In the genomic region with DNA sequence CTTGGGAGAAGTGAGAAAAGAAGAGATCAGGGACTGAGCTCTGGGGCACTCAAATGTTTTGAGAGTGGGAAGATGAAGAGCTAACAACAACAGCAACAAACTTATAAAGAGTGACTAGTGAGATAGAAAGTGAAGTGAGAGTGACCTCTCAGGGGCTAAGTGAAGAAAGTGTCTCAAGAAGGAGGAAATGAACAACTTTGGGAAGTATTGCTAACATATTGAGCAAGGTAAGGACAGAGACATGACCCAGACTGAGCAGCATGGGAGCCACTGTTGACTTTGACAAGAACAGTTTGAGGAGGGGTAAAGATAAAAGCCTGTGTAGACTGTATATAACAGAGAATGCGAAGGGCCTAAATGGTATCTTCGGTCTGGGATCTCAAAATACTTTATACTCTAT, we compare ENCODE assay signal across 16 cellular contexts.
"Had no signal": no experiment of that assay in that cellular context is flagged by ENCODE, and none has a peak within 500 bp of the region (broad histone marks: within the 10 kb centered on the region; RNA-seq: fewer than 3 reads in every experiment).

No MANE protein-coding gene starts in this region.

- H3K9me3 Mint-ChIP-seq: activated T-cell treated with anti-CD3 and anti-CD28 coated beads, Interleukin-2, amount 50 U/mL, for 24 hours; effector memory CD8-positive, alpha-beta T cell; mesothelial cell of epicardium had no signal

- H3K36me3 ChIP-seq: gastroesophageal sphincter had no signal

- H3K4me3 Mint-ChIP-seq: activated CD8-positive, alpha-beta memory T cell treated with anti-CD3 and anti-CD28 coated beads, Interleukin-2, amount 10 ng/mL, durations not matched to agents 7 days and 5 days; activated naive CD4-positive, alpha-beta T cell treated with anti-CD3 and anti-CD28 coated beads, Interleukin-2, amount 50 U/mL, for 24 hours; activated T-cell treated with anti-CD3 and anti-CD28 coated beads, Interleukin-2, amount 50 U/mL, for 24 hours; effector memory CD8-positive, alpha-beta T cell; mesothelial cell of epicardium had no signal

- H3K27ac Mint-ChIP-seq: activated CD8-positive, alpha-beta memory T cell treated with anti-CD3 and anti-CD28 coated beads, Interleukin-2, amount 10 ng/mL, durations not matched to agents 7 days and 5 days; activated naive CD4-positive, alpha-beta T cell treated with anti-CD3 and anti-CD28 coated beads, Interleukin-2, amount 50 U/mL, for 24 hours; activated T-cell treated with anti-CD3 and anti-CD28 coated beads, Interleukin-2, amount 50 U/mL, for 24 hours; effector memory CD8-positive, alpha-beta T cell; mesothelial cell of epicardium had no signal

- H3K27me3 ChIP-seq: gastroesophageal sphincter had no signal

- H3K27me3 Mint-ChIP-seq: activated CD8-positive, alpha-beta memory T cell treated with anti-CD3 and anti-CD28 coated beads, Interleukin-2, amount 10 ng/mL, durations not matched to agents 7 days and 5 days; activated naive CD4-positive, alpha-beta T cell treated with anti-CD3 and anti-CD28 coated beads, Interleukin-2, amount 50 U/mL, for 24 hours; activated T-cell treated with anti-CD3 and anti-CD28 coated beads, Interleukin-2, amount 50 U/mL, for 24 hours; effector memory CD8-positive, alpha-beta T cell had no signal

- H3K4me3 ChIP-seq: gastroesophageal sphincter had no signal

- H3K27ac ChIP-seq: epithelial cell of prostate, gastroesophageal sphincter had no signal

- H3K36me3 Mint-ChIP-seq: activated naive CD4-positive, alpha-beta T cell treated with anti-CD3 and anti-CD28 coated beads, Interleukin-2, amount 50 U/mL, for 24 hours; mesothelial cell of epicardium had no signal

- ATAC-seq: activated CD8-positive, alpha-beta memory T cell treated with anti-CD3 and anti-CD28 coated beads, Interleukin-2, amount 10 ng/mL, durations not matched to agents 7 days and 5 days; effector memory CD8-positive, alpha-beta T cell; gastroesophageal sphincter had no signal

- DNase-seq: activated CD4-positive, alpha-beta T cell treated with anti-CD3 and anti-CD28 coated beads, Interleukin-2, amount 50 U/mL, for 4 hours; activated CD4-positive, CD25-positive, alpha-beta regulatory T cell; activated CD8-positive, alpha-beta memory T cell treated with anti-CD3 and anti-CD28 coated beads, Interleukin-2, amount 10 ng/mL, durations not matched to agents 7 days and 5 days; activated effector memory CD4-positive, alpha-beta T cell treated with Interleukin-2 at 50 U/mL for 16 hours; activated T-cell treated with anti-CD3 and anti-CD28 coated beads, Interleukin-2, amount 50 U/mL, for 24 hours; cortex of kidney; effector memory CD8-positive, alpha-beta T cell; posterior cingulate gyrus; small intestine; stimulated activated naive CD4-positive, alpha-beta T cell treated with Interleukin-2 at 50 U/mL for 16 hours; T-helper 2 cell; trophoblast cell had no signal

- H3K9me3 ChIP-seq: gastroesophageal sphincter had no signal
